ENCODE assay signal across 27 cellular contexts in the genomic region with DNA sequence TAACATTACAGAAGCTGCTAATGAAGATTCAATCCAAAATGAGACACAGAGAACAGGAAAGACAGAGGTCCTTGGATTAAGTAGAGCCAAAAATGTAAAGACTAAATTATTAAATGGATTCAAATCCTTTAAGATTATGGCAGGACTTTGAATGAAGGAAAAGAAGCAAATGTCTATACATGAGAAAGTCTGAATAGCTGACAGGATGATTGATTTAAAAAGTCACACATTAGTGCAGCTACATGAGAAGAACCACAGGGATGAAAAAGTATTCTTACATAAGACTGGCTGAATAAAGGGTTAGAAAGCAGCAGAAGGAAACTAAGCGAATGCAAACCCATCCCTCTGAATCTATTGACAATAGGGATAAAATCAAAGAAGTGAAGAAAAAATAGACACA.
"Had no signal": no experiment of that assay in that cellular context is flagged by ENCODE, and none has a peak within 500 bp of the region (broad histone marks: within the 10 kb centered on the region; RNA-seq: fewer than 3 reads in every experiment).

No MANE protein-coding gene starts in this region.

- ATAC-seq: left ventricle myocardium superior; lower lobe of right lung; naive thymus-derived CD8-positive, alpha-beta T cell; sciatic nerve; stimulated activated naive CD8-positive, alpha-beta T cell treated with anti-CD3 and anti-CD28 coated beads, Interleukin-15, amount 100 ng/mL, for 72 hours; upper lobe of right lung had no signal

- H3K4me2 ChIP-seq: smooth muscle cell had no signal

- H3K9me3 ChIP-seq: esophagus squamous epithelium, lower lobe of right lung, neutrophil, right atrium auricular region, suprapubic skin, transverse colon, upper lobe of right lung, uterus had no signal

- H3K4me1 ChIP-seq: esophagus squamous epithelium, lower lobe of right lung, parathyroid adenoma, right atrium auricular region, suprapubic skin, transverse colon, upper lobe of right lung, uterus had no signal

- H3K36me3 ChIP-seq: esophagus squamous epithelium, lower lobe of right lung, neutrophil, right atrium auricular region, suprapubic skin, transverse colon, upper lobe of right lung, uterus had no signal

- H3K79me2 ChIP-seq: parathyroid adenoma had no signal

- H3K27ac ChIP-seq: coronary artery, esophagus squamous epithelium, lower lobe of right lung, neutrophil, parathyroid adenoma, right atrium auricular region, suprapubic skin, transverse colon, upper lobe of right lung, uterus had no signal

- H3K27me3 ChIP-seq: esophagus squamous epithelium, neutrophil, right atrium auricular region, suprapubic skin, transverse colon, upper lobe of right lung, uterus had no signal

- H3K4me3 ChIP-seq: coronary artery, esophagus squamous epithelium, lower lobe of right lung, right atrium auricular region, smooth muscle cell, suprapubic skin, transverse colon, upper lobe of right lung, uterus had no signal

- H2AFZ ChIP-seq: parathyroid adenoma had no signal

- H3K27me3 Mint-ChIP-seq: progenitor cell of endocrine pancreas; stimulated activated naive CD8-positive, alpha-beta T cell treated with anti-CD3 and anti-CD28 coated beads, Interleukin-15, amount 100 ng/mL, for 72 hours had no signal

- H3K36me3 Mint-ChIP-seq: naive thymus-derived CD8-positive, alpha-beta T cell had no signal

- H3K27ac Mint-ChIP-seq: naive thymus-derived CD8-positive, alpha-beta T cell; progenitor cell of endocrine pancreas had no signal

- H3K4me1 Mint-ChIP-seq: naive thymus-derived CD8-positive, alpha-beta T cell; stimulated activated naive CD8-positive, alpha-beta T cell treated with anti-CD3 and anti-CD28 coated beads, Interleukin-15, amount 100 ng/mL, for 72 hours had no signal

- H3K9ac ChIP-seq: parathyroid adenoma had no signal

- H3K4me3 Mint-ChIP-seq: naive thymus-derived CD8-positive, alpha-beta T cell; neural crest cell; stimulated activated naive CD8-positive, alpha-beta T cell treated with anti-CD3 and anti-CD28 coated beads, Interleukin-15, amount 100 ng/mL, for 72 hours had no signal

- DNase-seq: dermis blood vessel endothelial cell; effector memory CD4-positive, alpha-beta T cell; erythroblast; esophagus squamous epithelium; foreskin melanocyte; head of caudate nucleus; left ventricle myocardium superior; lower lobe of right lung; naive thymus-derived CD8-positive, alpha-beta T cell; stimulated activated CD4-positive, alpha-beta T cell treated with anti-CD3 and anti-CD28 coated beads, Interleukin-12 subunit alpha, Interleukin-12 subunit beta, amount 100 ng/mL, for 4 hours; stimulated activated CD4-positive, alpha-beta T cell treated with anti-CD3 and anti-CD28 coated beads, Interleukin-1b, Interleukin-23, amount 100 ng/mL, for 48 hours; stimulated activated CD4-positive, alpha-beta T cell treated with anti-CD3 and anti-CD28 coated beads, Interleukin-4, amount 100 ng/mL, for 1 hour; stimulated activated CD8-positive, alpha-beta memory T cell treated with anti-CD3 and anti-CD28 coated beads, Interleukin-4, amount 100 ng/mL, for 48 hours; stimulated activated naive CD4-positive, alpha-beta T cell; stimulated activated naive CD8-positive, alpha-beta T cell treated with anti-CD3 and anti-CD28 coated beads, Interleukin-15, amount 100 ng/mL, for 72 hours; transverse colon; upper lobe of right lung; uterus had no signal
